ENCODE assay signal across 8 cellular contexts in the genomic region with DNA sequence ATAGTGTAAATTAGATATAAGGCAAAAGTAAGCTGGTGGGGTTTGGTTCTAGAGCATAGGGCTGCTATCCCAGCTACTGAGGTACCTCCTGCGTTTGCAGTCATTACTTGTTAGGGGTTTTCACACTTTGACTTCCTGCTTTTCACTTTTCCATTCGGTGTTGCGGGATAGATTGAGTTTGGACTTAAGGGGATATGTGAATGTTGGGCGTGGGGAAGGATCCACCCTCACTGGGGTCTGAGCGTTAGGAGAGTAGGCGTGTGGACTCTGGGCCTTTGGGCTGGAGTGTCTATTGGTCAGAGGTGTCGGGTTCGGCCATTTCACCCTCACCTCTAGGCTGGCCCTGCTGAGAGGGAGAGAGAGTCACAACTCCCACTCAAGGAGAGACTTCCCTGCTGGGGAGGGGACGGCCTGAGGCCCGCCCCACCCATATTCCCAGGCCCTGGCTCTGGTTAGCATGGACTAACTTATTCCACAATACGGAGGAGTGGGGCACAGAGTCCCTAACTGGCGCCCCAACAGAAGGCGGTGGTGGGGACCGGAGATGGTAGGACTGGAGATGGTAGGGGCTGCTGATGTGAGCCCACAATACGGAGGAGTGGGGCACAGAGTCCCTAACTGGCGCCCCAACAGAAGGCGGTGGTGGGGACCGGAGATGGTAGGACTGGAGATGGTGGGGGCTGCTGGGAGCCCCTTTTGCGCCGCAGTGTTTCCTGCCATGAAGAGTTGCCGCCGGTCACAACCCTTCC. TPM values are rescaled to one million over a fixed set of nuclear protein-coding genes. Genes with fewer than 3 reads are reported as not detected.
DNase-seq lines count a peak whose midpoint lies in the region; ATAC-seq and TF ChIP-seq lines count a peak whose summit lies in the region.

No MANE protein-coding gene starts in this region.

- H3K36me3 Mint-ChIP-seq in WTC11, result peaks cover 2% of the 10 kb centered on the region

- no peaks in the 10 kb centered on the region for H3K9me3 Mint-ChIP-seq in WTC11

- peaks cover 21% of the 10 kb centered on the region for H3K27me3 Mint-ChIP-seq in WTC11 (ENCODE audit: low read depth)

- POLR2A ChIA-PET in WTC11 (lab: Charles Lee), result interaction anchor here (0.6 kb wide), 1 partner anchor 261 kb away, joined by 3 read pairs; no protein-coding TSS in a partner anchor

- H3K4me3 ChIP-seq in GM12875 (ENCODE audit: low read depth, low read length) (peak overlapping the region; percentile 59), foreskin fibroblast (ENCODE audit: low read depth in 1 of 2, low read length in 2 of 2) (peak overlapping the region; percentile 84 to 90), skeletal muscle cell (ENCODE audit: low read depth, low read length) (peak overlapping the region; percentile 77)

- TF ChIP-seq CTCF in GM12875 (IDR thresholded peaks at IDR 0.05; ENCODE audit: borderline replicate concordance, insufficient read depth, low read depth, low read length) (no peak), WTC11 (IDR thresholded peaks at IDR 0.05) (no peak), foreskin fibroblast (IDR thresholded peaks at IDR 0.05; ENCODE audit: low read depth, low read length) (no peak)

- no peak for ATAC-seq in WTC11

- CTCF ChIA-PET in WTC11 (lab: Charles Lee), result interaction anchor here (1.1 to 2.6 kb wide), 3 partner anchors 20 to 122 kb away, joined by 3 to 9 read pairs (median 3); no protein-coding TSS in a partner anchor

- DNase-seq in WTC11 (ENCODE audit: low spot score) (no peak), foreskin fibroblast (no peak), skeletal muscle cell (ENCODE audit: low read depth) (no peak), GM19238 (ENCODE audit: insufficient read length, low spot score) (no peak), UCSD-AML1 (lab: John Stamatoyannopoulos, UW; ENCODE audit: unreplicated experiment) (no peak), C1 segment of cervical spinal cord (lab: John Stamatoyannopoulos, UW) (no peak), DMS79 (lab: John Stamatoyannopoulos, UW) (no peak)

- no peak overlapping the region for H3K27ac Mint-ChIP-seq in WTC11

- peak overlapping the region; percentile 85 for H3K4me3 Mint-ChIP-seq in WTC11

- H3K4me1 Mint-ChIP-seq in WTC11, result peaks cover 30% of the 10 kb centered on the region

TF ChIP-seq in WTC11, 78 proteins besides CTCF, POLR2A, EP300 and RAD21:
- no peak for TF ChIP-seq SOX15 (CRISPR knock-in tag; IDR thresholded peaks at IDR 0.05)

RNA-seq across cellular contexts. Expression of a gene that starts 1.6 kb away (rescaled TPM):
- 43.8 to 48.8 TPM (median 47.2 TPM) in 3 replicates for total RNA-seq in WTC11 (2021)

RNA-seq across cellular contexts. Expression of a gene that starts 31.2 kb away (rescaled TPM):
- total RNA-seq in WTC11 (2021), result 26.2 to 29.1 TPM (median 27.8 TPM) in 3 replicates

RNA-seq across cellular contexts. Expression of a gene that starts 31.3 kb away (rescaled TPM):
- 19.7 to 37.0 TPM (median 33.5 TPM) in 3 replicates for total RNA-seq in WTC11 (2021)

RNA-seq across cellular contexts. Expression of a gene that starts 55.6 kb away (rescaled TPM):
- total RNA-seq in WTC11 (2021), result not detected in 3 replicates

RNA-seq across cellular contexts. Expression of a gene that starts 56.9 kb away (rescaled TPM):
- not detected in 3 replicates for total RNA-seq in WTC11 (2021)
